ENCODE assay signal across 8 cellular contexts in the genomic region with DNA sequence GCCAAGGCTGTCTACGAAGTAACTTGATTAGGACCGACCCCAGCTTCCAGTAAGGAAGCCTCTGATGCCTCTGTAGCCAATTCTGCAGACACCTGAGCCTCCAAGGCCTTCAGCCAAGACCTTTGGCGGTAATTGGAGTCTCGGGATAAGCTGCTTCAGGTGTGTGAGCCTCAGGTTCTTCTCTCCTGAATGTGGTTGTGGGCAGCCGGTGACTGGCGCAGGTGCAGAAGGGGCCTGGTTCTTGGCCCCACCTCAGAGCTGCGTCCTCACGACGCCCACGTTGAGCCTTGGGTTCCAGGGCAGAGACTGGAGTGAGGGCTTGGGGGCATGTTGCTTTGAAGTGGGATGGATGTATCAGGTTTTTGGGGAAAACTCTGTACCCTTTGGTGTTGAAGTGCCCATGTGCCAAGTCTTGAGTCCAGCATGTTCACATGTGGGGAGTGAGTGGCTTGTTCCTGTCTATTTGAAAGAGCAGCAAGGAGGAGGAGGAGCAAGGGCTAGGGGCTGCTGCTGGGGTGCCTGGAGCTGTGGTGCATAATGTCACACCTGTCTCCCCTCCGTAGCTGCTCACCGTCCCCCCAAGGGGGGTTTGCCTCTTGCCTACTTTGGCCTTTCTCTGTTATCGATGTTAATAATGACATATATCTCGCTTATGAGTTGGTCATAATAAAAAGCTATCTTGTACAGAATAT. TPM values are rescaled to one million over a fixed set of nuclear protein-coding genes. Genes with fewer than 3 reads are reported as not detected.
DNase-seq lines count a peak whose midpoint lies in the region; ATAC-seq and TF ChIP-seq lines count a peak whose summit lies in the region.

No MANE protein-coding gene starts in this region.

- DNase-seq in CD4-positive, alpha-beta T cell: no peak
- DNase-seq in MG63 (no peak), endodermal cell (peak; percentile 51), sciatic nerve (ENCODE audit: low spot score) (no peak), GM10266 (ENCODE audit: extremely low spot score) (no peak), AG08396 (ENCODE audit: low spot score) (no peak)
- no peak for DNase-seq in effector CD4-positive, alpha-beta T cell

- ATAC-seq in CD4-positive, alpha-beta T cell (ENCODE audit: poor library complexity): no peak
- ATAC-seq in sciatic nerve: no peak

- no peaks in the 10 kb centered on the region for H3K9me3 ChIP-seq in CD4-positive, alpha-beta T cell (ENCODE audit: control insufficient read depth, low read length)
- no peaks in the 10 kb centered on the region; the same call in 1 of the 2 replicates for H3K9me3 ChIP-seq in MG63
- H3K9me3 ChIP-seq in endodermal cell (ENCODE audit: control insufficient read depth, low read length): no peaks in the 10 kb centered on the region
- H3K9me3 ChIP-seq in neural cell (ENCODE audit: low read length): no peaks in the 10 kb centered on the region

- H3K9me3 Mint-ChIP-seq in CD4-positive, alpha-beta T cell: no peaks in the 10 kb centered on the region
- H3K9me3 Mint-ChIP-seq in endodermal cell: no peaks in the 10 kb centered on the region

- H3K27ac ChIP-seq in CD4-positive, alpha-beta T cell (ENCODE audit: low read depth, low read length): no peak overlapping the region
- H3K27ac ChIP-seq in endodermal cell (ENCODE audit: low read depth, low read length) (no peak overlapping the region), neural cell (ENCODE audit: low read length) (no peak overlapping the region)

- H3K4me1 ChIP-seq in endodermal cell (ENCODE audit: control insufficient read depth, insufficient read depth, low read length): peaks cover 4% of the 10 kb centered on the region

- intact Hi-C loops in CD4-positive, alpha-beta T cell (cut with DNase I, micrococcal nuclease): no loop called here
- intact Hi-C loops in sciatic nerve (cut with DNase I): no loop called here

- peak overlapping the region; percentile 82 for H3K4me3 Mint-ChIP-seq in CD4-positive, alpha-beta T cell
- H3K4me3 Mint-ChIP-seq in endodermal cell: peak overlapping the region; percentile 72

- peaks cover 45% of the 10 kb centered on the region for H3K27me3 Mint-ChIP-seq in CD4-positive, alpha-beta T cell
- peaks cover 12% of the 10 kb centered on the region for H3K27me3 Mint-ChIP-seq in endodermal cell (ENCODE audit: insufficient read depth)

- H3K36me3 ChIP-seq in MG63: peaks cover 2% of the 10 kb centered on the region; the same call in 1 of the 2 replicates
- H3K36me3 ChIP-seq in endodermal cell (ENCODE audit: control insufficient read depth, insufficient read depth, low read length): peaks cover 16% of the 10 kb centered on the region
- no peaks in the 10 kb centered on the region for H3K36me3 ChIP-seq in neural cell (ENCODE audit: insufficient read depth, low read length)

- H3K4me1 Mint-ChIP-seq in CD4-positive, alpha-beta T cell (ENCODE audit: low read depth): peaks cover 15% of the 10 kb centered on the region
- peaks cover 21% of the 10 kb centered on the region for H3K4me1 Mint-ChIP-seq in endodermal cell

- no peak overlapping the region for H3K4me2 ChIP-seq in neural cell (ENCODE audit: low read length)

- no peaks in the 10 kb centered on the region for H3K36me3 Mint-ChIP-seq in CD4-positive, alpha-beta T cell (ENCODE audit: low read depth)
- H3K36me3 Mint-ChIP-seq in endodermal cell (ENCODE audit: low read depth): peaks cover 8% of the 10 kb centered on the region

- no peaks in the 10 kb centered on the region for H3K9me2 ChIP-seq in neural cell (ENCODE audit: insufficient read depth, low read length)

- TF ChIP-seq EP300 in neural cell (conservative IDR thresholded peaks at IDR 0.05; ENCODE audit: poor library complexity, severe bottlenecking): no peak

- POLR2A ChIA-PET in CD4-positive, alpha-beta T cell (lab: Charles Lee): interaction anchor here (1.4 to 1.6 kb wide), 2 partner anchors 11 to 12 kb away, joined by 6 read pairs; no protein-coding TSS in a partner anchor

- no peak for TF ChIP-seq CTCF in CD4-positive, alpha-beta T cell (IDR thresholded peaks at IDR 0.05)
- no peak for TF ChIP-seq CTCF in endodermal cell (conservative IDR thresholded peaks at IDR 0.05)
- TF ChIP-seq CTCF in neural cell (IDR thresholded peaks at IDR 0.05; ENCODE audit: poor library complexity, severe bottlenecking): no peak
- no peak for TF ChIP-seq CTCF in GM10266 (IDR thresholded peaks at IDR 0.05; ENCODE audit: control insufficient read depth, insufficient read depth, low read depth, missing control alignments)

- H4K20me1 ChIP-seq in neural cell (ENCODE audit: insufficient read depth): no peaks in the 10 kb centered on the region

- peak overlapping the region; percentile 75 for H3K4me3 ChIP-seq in MG63
- H3K4me3 ChIP-seq in endodermal cell (ENCODE audit: low read length): peak overlapping the region; percentile 87
- H3K4me3 ChIP-seq in neural cell (ENCODE audit: low read length): peak overlapping the region; percentile 79

- H3K27me3 ChIP-seq in CD4-positive, alpha-beta T cell (ENCODE audit: control insufficient read depth, insufficient read depth, low read length): peaks cover 25% of the 10 kb centered on the region
- H3K27me3 ChIP-seq in MG63 (no peaks in the 10 kb centered on the region), endodermal cell (ENCODE audit: control insufficient read depth, insufficient read depth, low read length, poor library complexity, severe bottlenecking) (peaks cover 5% of the 10 kb centered on the region), neural cell (ENCODE audit: insufficient read depth, low read depth, low read length) (no peaks in the 10 kb centered on the region)

- 88 to 97% methylated on average over 12 to 14 of the region's 14 CpGs for WGBS in endodermal cell (ENCODE audit: insufficient coverage in 1 of 2, insufficient read length in 1 of 2), 2 experiments

- H3K9ac ChIP-seq in endodermal cell (ENCODE audit: extremely low read depth, low read length, poor library complexity, severe bottlenecking): no peak overlapping the region
- H3K9ac ChIP-seq in neural cell (ENCODE audit: low read length): no peak overlapping the region

- H3K27ac Mint-ChIP-seq in CD4-positive, alpha-beta T cell: no peak overlapping the region
- no peak overlapping the region for H3K27ac Mint-ChIP-seq in endodermal cell

- H3K79me2 ChIP-seq in neural cell (replicated peaks; ENCODE audit: insufficient read depth, low read length): no peaks in the 10 kb centered on the region

- H3F3A ChIP-seq in neural cell (ENCODE audit: insufficient read depth, low read length, poor library complexity, severe bottlenecking): no peaks in the 10 kb centered on the region

- CTCF ChIA-PET in CD4-positive, alpha-beta T cell (lab: Charles Lee): no interaction called here

- TF ChIP-seq RAD21 in neural cell (conservative IDR thresholded peaks at IDR 0.05): no peak

- H2AFZ ChIP-seq in neural cell (ENCODE audit: low read depth, low read length): no peak overlapping the region

TF ChIP-seq in neural cell, 6 proteins besides CTCF, POLR2A, EP300 and RAD21:
- TF ChIP-seq SMC3 (conservative IDR thresholded peaks at IDR 0.05; ENCODE audit: poor library complexity) (no peak), MXI1 (conservative IDR thresholded peaks at IDR 0.05; ENCODE audit: poor library complexity, severe bottlenecking) (no peak), POLR2AphosphoS5 (IDR thresholded peaks at IDR 0.05) (no peak), EZH2 (IDR thresholded peaks at IDR 0.05; ENCODE audit: borderline replicate concordance, insufficient read depth, low read length, poor library complexity, severe bottlenecking) (no peak), TAF1 (IDR thresholded peaks at IDR 0.05; ENCODE audit: low read depth) (no peak)
- TF ChIP-seq, protein P1, sequence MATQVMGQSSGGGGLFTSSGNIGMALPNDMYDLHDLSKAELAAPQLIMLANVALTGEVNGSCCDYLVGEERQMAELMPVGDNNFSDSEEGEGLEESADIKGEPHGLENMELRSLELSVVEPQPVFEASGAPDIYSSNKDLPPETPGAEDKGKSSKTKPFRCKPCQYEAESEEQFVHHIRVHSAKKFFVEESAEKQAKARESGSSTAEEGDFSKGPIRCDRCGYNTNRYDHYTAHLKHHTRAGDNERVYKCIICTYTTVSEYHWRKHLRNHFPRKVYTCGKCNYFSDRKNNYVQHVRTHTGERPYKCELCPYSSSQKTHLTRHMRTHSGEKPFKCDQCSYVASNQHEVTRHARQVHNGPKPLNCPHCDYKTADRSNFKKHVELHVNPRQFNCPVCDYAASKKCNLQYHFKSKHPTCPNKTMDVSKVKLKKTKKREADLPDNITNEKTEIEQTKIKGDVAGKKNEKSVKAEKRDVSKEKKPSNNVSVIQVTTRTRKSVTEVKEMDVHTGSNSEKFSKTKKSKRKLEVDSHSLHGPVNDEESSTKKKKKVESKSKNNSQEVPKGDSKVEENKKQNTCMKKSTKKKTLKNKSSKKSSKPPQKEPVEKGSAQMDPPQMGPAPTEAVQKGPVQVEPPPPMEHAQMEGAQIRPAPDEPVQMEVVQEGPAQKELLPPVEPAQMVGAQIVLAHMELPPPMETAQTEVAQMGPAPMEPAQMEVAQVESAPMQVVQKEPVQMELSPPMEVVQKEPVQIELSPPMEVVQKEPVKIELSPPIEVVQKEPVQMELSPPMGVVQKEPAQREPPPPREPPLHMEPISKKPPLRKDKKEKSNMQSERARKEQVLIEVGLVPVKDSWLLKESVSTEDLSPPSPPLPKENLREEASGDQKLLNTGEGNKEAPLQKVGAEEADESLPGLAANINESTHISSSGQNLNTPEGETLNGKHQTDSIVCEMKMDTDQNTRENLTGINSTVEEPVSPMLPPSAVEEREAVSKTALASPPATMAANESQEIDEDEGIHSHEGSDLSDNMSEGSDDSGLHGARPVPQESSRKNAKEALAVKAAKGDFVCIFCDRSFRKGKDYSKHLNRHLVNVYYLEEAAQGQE (IDR thresholded peaks at IDR 0.05; ENCODE audit: borderline replicate concordance): no peak
TF ChIP-seq in neural cell: peak in this region for 0.

RNA-seq across cellular contexts. Expression of a gene that starts 1.4 kb away (rescaled TPM):
- total RNA-seq in CD4-positive, alpha-beta T cell: 1 to 10 TPM in 1 of 2 experiments, under 1 TPM in 1; 0.81 to 1.2 TPM
- total RNA-seq in MG63 (2014; rRNA removed; shearing (Covaris generic); ENCODE audit: low replicate concordance): 25.1 and 37.2 TPM in 2 replicates
- 10 to 100 TPM; 21.5 to 25.2 TPM for total RNA-seq in endodermal cell
- polyA plus RNA-seq in endodermal cell (2013, experiment 1 of 2): 11.4 TPM
- 10.1 TPM for polyA plus RNA-seq in endodermal cell (2013, experiment 2 of 2)
- 12.9 and 14.5 TPM in 2 replicates for polyA plus RNA-seq in neural cell
- 13.5 and 15.8 TPM in 2 replicates for polyA minus RNA-seq in neural cell
- total RNA-seq in sciatic nerve: 12.5 TPM
